Comparison of ENCODE assay signal across 9 cellular contexts in genomic region chr17:74780443-74781238, GRCh38. TPM values are rescaled to one million over a fixed set of nuclear protein-coding genes. Genes with fewer than 3 reads are reported as not detected.
DNase-seq lines count a peak whose midpoint lies in the region; ATAC-seq and TF ChIP-seq lines count a peak whose summit lies in the region.
"Had no signal": no experiment of that assay in that cellular context is flagged by ENCODE, and none has a peak within 500 bp of the region (broad histone marks: within the 10 kb centered on the region; RNA-seq: fewer than 3 reads in every experiment).

No MANE protein-coding gene starts in this region.

- ATAC-seq in GM19035 (IDR thresholded peaks at IDR 0.05; ENCODE audit: unreplicated experiment), result no peak
- ATAC-seq in GM19455 (IDR thresholded peaks at IDR 0.05; ENCODE audit: unreplicated experiment), result no peak

- no peak overlapping the region for H4K91ac ChIP-seq in trophoblast cell (ENCODE audit: low read depth, low read length)

- H3K36me3 ChIP-seq in SK-N-SH (replicated peaks in 1 of 2; ENCODE audit: control insufficient read depth in 1 of 2, insufficient read depth in 2 of 2, low read length in 1 of 2) (peaks cover 6 to 15% of the 10 kb centered on the region in 2 experiments), trophoblast cell (ENCODE audit: control insufficient read depth in 1 of 2, insufficient read depth in 2 of 2, low read length in 2 of 2) (peaks cover 6 to 13% of the 10 kb centered on the region in 2 experiments)

- no peak overlapping the region for H2AK5ac ChIP-seq in trophoblast cell (ENCODE audit: low read length)

- no peak overlapping the region for H4K8ac ChIP-seq in trophoblast cell (ENCODE audit: low read depth, low read length)

- DNase-seq in CD1c-positive myeloid dendritic cell (ENCODE audit: extremely low spot score) (peak; percentile 28), HEK293T (ENCODE audit: extremely low spot score) (peak; percentile 62), SK-N-SH (peak; percentile 81), germinal center (ENCODE audit: low spot score) (peak; percentile 50), superior temporal gyrus (ENCODE audit: extremely low spot score) (peak; percentile 70), trophoblast cell (no peak)

- H3K14ac ChIP-seq in trophoblast cell (ENCODE audit: low read length), result no peak overlapping the region

- no peak for TF ChIP-seq EP300 in SK-N-SH (IDR thresholded peaks at IDR 0.05; ENCODE audit: borderline replicate concordance in 1 of 2, low read depth in 1 of 2, low read length in 1 of 2)

- H4K20me1 ChIP-seq in SK-N-SH (ENCODE audit: insufficient read depth), result no peaks in the 10 kb centered on the region

- no peaks in the 10 kb centered on the region for H3K9me2 ChIP-seq in SK-N-SH

- CTCF ChIA-PET in HEK293T (lab: Yijun Ruan, JAX) (no interaction called here), SK-N-SH (lab: Yijun Ruan, JAX) (interaction anchor here (0.7 to 98.1 kb wide), 11 partner anchors 11 to 215 kb away, joined by 3 to 3869 read pairs (median 9); partner anchors contain the start of genes FDXR, GRIN2C, NHERF1 and RAB37)

- TF ChIP-seq RAD21 in SK-N-SH (IDR thresholded peaks at IDR 0.05; ENCODE audit: low read length), result peak; percentile 79

- peaks cover 0 to 9% of the 10 kb centered on the region in 2 experiments; a peak in 1 of 4 replicates for H3K4me1 ChIP-seq in SK-N-SH (ENCODE audit: control insufficient read depth in 1 of 2, insufficient read depth in 2 of 2, low read depth in 1 of 2, low read length in 1 of 2)
- peaks cover 6% of the 10 kb centered on the region in 2 experiments for H3K4me1 ChIP-seq in trophoblast cell (ENCODE audit: control insufficient read depth in 1 of 2, insufficient read depth in 2 of 2, low read length in 2 of 2)

- POLR2A ChIA-PET in HEK293T (lab: Yijun Ruan, JAX) (no interaction called here), SK-N-SH (lab: Yijun Ruan, JAX) (no interaction called here)

- H3K9ac ChIP-seq in SK-N-SH (no peak overlapping the region), trophoblast cell (ENCODE audit: low read length) (no peak overlapping the region)

- no peaks in the 10 kb centered on the region for H3F3A ChIP-seq in SK-N-SH (replicated peaks; ENCODE audit: insufficient read depth)

- H3K4me3 ChIP-seq in SK-N-SH (ENCODE audit: low read depth in 2 of 2, low read length in 1 of 2), result no peak overlapping the region
- no peak overlapping the region for H3K4me3 ChIP-seq in trophoblast cell (ENCODE audit: low read depth, low read length)
- H3K4me3 ChIP-seq: lung had no signal

- H3K27ac ChIP-seq in SK-N-SH (ENCODE audit: low read depth in 2 of 2, low read length in 1 of 2), result no peak overlapping the region
- no peak overlapping the region for H3K27ac ChIP-seq in trophoblast cell (ENCODE audit: low read depth, low read length)

- H3K4ac ChIP-seq in trophoblast cell (ENCODE audit: low read depth, low read length), result no peak overlapping the region

- peaks cover 8% of the 10 kb centered on the region for H3K79me1 ChIP-seq in trophoblast cell (ENCODE audit: low read length)

- TF ChIP-seq CTCF in SK-N-SH (IDR thresholded peaks at IDR 0.05), result peak; percentile 64

- no peaks in the 10 kb centered on the region for H3K9me3 ChIP-seq in SK-N-SH
- H3K9me3 ChIP-seq in trophoblast cell (ENCODE audit: insufficient read depth, low read depth, low read length), result no peaks in the 10 kb centered on the region

- H2BK120ac ChIP-seq in trophoblast cell (ENCODE audit: insufficient read depth, low read length, poor library complexity), result no peak overlapping the region

- H3K27me3 ChIP-seq in SK-N-SH (ENCODE audit: insufficient read depth) (no peaks in the 10 kb centered on the region), trophoblast cell (ENCODE audit: insufficient read depth, low read length) (no peaks in the 10 kb centered on the region)

- H2AFZ ChIP-seq in SK-N-SH (ENCODE audit: low read depth), result no peak overlapping the region
- H2AFZ ChIP-seq in trophoblast cell (ENCODE audit: insufficient read depth, low read length, poor library complexity), result no peak overlapping the region

- no peak overlapping the region for H2BK5ac ChIP-seq in trophoblast cell (ENCODE audit: low read depth, low read length, poor library complexity)

- peaks cover 32% of the 10 kb centered on the region for H3K79me2 ChIP-seq in SK-N-SH (ENCODE audit: insufficient read depth)
- H3K79me2 ChIP-seq in trophoblast cell (ENCODE audit: control insufficient read depth, insufficient read depth, low read length, poor library complexity), result peaks cover 5% of the 10 kb centered on the region

- H4K12ac ChIP-seq in trophoblast cell (ENCODE audit: low read depth, low read length), result no peak overlapping the region

- whole genome bisulfite sequencing in SK-N-SH (ENCODE audit: low lambda C conversion rate), result 60% methylated on average over 7 of the region's 7 CpGs
- WGBS in trophoblast cell (ENCODE audit: extremely low coverage, insufficient coverage, insufficient read length), result no CpG with 5 or more reads among the region's 7 CpGs

- H3K18ac ChIP-seq in trophoblast cell (ENCODE audit: low read length), result no peak overlapping the region

- H3K23ac ChIP-seq in trophoblast cell (ENCODE audit: low read length), result no peak overlapping the region

- H3K4me2 ChIP-seq in SK-N-SH (no peak overlapping the region), trophoblast cell (ENCODE audit: low read length) (no peak overlapping the region)

- H2BK12ac ChIP-seq in trophoblast cell (ENCODE audit: low read length), result no peak overlapping the region

TF ChIP-seq in HEK293T, 16 proteins besides CTCF, POLR2A, EP300 and RAD21:
- TF ChIP-seq SP1 (IDR thresholded peaks at IDR 0.05), result no peak
- TF ChIP-seq FOXA1 (IDR thresholded peaks at IDR 0.05), result no peak
- no peak for TF ChIP-seq ELF4 (IDR thresholded peaks at IDR 0.05)
- no peak for TF ChIP-seq FOXK2 (IDR thresholded peaks at IDR 0.05)
- TF ChIP-seq PKNOX1 (IDR thresholded peaks at IDR 0.05), result no peak
- TF ChIP-seq BHLHE40 (IDR thresholded peaks at IDR 0.05; ENCODE audit: borderline replicate concordance), result no peak
- TF ChIP-seq HDGF (IDR thresholded peaks at IDR 0.05; ENCODE audit: borderline replicate concordance), result no peak
- no peak for TF ChIP-seq LEF1 (IDR thresholded peaks at IDR 0.05; ENCODE audit: borderline replicate concordance)
- TF ChIP-seq L3MBTL2 (conservative IDR thresholded peaks at IDR 0.05), result no peak
- TF ChIP-seq ARNT (IDR thresholded peaks at IDR 0.05), result no peak
- TF ChIP-seq ZNF384 (IDR thresholded peaks at IDR 0.05), result no peak
- no peak for TF ChIP-seq FOXM1 (IDR thresholded peaks at IDR 0.05; ENCODE audit: borderline replicate concordance)
- no peak for TF ChIP-seq SUZ12 (IDR thresholded peaks at IDR 0.05)
- TF ChIP-seq TARDBP (IDR thresholded peaks at IDR 0.05), result no peak
- TF ChIP-seq CTBP1 (IDR thresholded peaks at IDR 0.05; ENCODE audit: borderline replicate concordance), result no peak
- no peak for TF ChIP-seq NFRKB (IDR thresholded peaks at IDR 0.05)

TF ChIP-seq in SK-N-SH, 30 proteins besides CTCF, POLR2A, EP300 and RAD21:
- TF ChIP-seq NFIC (IDR thresholded peaks at IDR 0.05; ENCODE audit: borderline replicate concordance) (no peak), SMC3 (IDR thresholded peaks at IDR 0.05; ENCODE audit: low read depth, low read length) (peak; percentile 65; the same call in 1 of the 2 replicates), USF2 (IDR thresholded peaks at IDR 0.05; ENCODE audit: borderline replicate concordance, low read depth, low read length) (no peak), ELF1 (IDR thresholded peaks at IDR 0.05) (no peak), CHD2 (IDR thresholded peaks at IDR 0.05; ENCODE audit: low read length, partially characterized antibody) (peak; percentile 15)
TF ChIP-seq in SK-N-SH: peak in this region for 2.

RNA-seq across cellular contexts. Expression of gene NAT9, which starts 4.5 kb away (rescaled TPM):
- polyA plus RNA-seq in SK-N-SH (2012; rRNA removed), result 117 and 190 TPM in 2 replicates
- polyA plus RNA-seq in SK-N-SH (2012; cell fraction: cytosol; rRNA removed), result 38.1 and 64.6 TPM in 2 replicates
- 744 and 872 TPM in 2 replicates for polyA plus RNA-seq in SK-N-SH (2012; cell fraction: nucleus; rRNA removed)
- polyA plus RNA-seq in trophoblast cell (2013), result 19.2 and 20.1 TPM in 2 replicates

RNA-seq across cellular contexts. Expression of gene NHERF1, which starts 32.2 kb away (rescaled TPM):
- polyA plus RNA-seq in SK-N-SH (2012; rRNA removed), result 26.9 and 40.1 TPM in 2 replicates
- 23.7 and 29.2 TPM in 2 replicates for polyA plus RNA-seq in SK-N-SH (2012; cell fraction: cytosol; rRNA removed)
- polyA plus RNA-seq in SK-N-SH (2012; cell fraction: nucleus; rRNA removed), result 21.2 and 25.9 TPM in 2 replicates
- polyA plus RNA-seq in trophoblast cell (2013), result 146 and 153 TPM in 2 replicates

RNA-seq across cellular contexts. Expression of gene RAB37, which starts 43.6 kb away (rescaled TPM):
- polyA plus RNA-seq in SK-N-SH (2012; rRNA removed), result 0.13 and 0.25 TPM in 2 replicates
- 0.09 and 0.12 TPM in 2 replicates for polyA plus RNA-seq in SK-N-SH (2012; cell fraction: cytosol; rRNA removed)
- 0.26 and 0.31 TPM in 2 replicates for polyA plus RNA-seq in SK-N-SH (2012; cell fraction: nucleus; rRNA removed)
- 0.62 and 1.0 TPM in 2 replicates for polyA plus RNA-seq in trophoblast cell (2013)

Comparison
In these comparisons a context has a peak if more than half of its experiments do, and no peak if none do; other contexts are left out.
1. DNase-seq: peak in CD1c-positive myeloid dendritic cell (single experiment), HEK293T (single experiment), SK-N-SH (single experiment), germinal center (single experiment) and superior temporal gyrus (single experiment); none in trophoblast cell (0 of 2).